In the genomic region with DNA sequence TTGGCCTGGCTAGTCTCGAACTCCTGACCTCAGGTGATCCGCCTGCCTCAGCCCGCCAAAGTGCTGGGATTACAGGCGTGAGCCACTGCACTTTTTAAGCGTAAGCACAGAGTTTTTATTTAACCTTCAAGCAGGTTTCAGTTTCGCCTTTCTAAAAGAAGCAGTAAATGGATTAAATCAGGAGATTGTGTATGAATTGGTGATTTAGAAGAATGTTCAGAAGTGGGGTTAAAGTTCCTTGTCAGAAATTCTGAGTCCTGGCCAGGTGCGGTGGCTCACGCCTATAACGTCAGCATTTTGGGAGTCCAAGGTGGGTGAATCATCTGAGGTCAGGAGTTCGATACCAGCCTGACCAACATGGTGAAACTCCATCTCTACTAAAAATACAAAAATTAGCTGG, we compare ENCODE assay signal across 1 cellular context.
TF ChIP-seq lines count a peak whose summit lies in the region.

No MANE protein-coding gene starts in this region.

TF ChIP-seq in HCT116, 20 proteins besides CTCF, POLR2A, EP300 and RAD21 (continued from another document):
- TF ChIP-seq EGR1 (IDR thresholded peaks at IDR 0.05; ENCODE audit: low read depth) (no peak), TCF7L2 (IDR thresholded peaks at IDR 0.05; ENCODE audit: borderline replicate concordance, extremely low read depth, insufficient read depth, insufficient read length) (no peak), SIN3A (IDR thresholded peaks at IDR 0.05; ENCODE audit: low read depth) (no peak), ZBTB33 (IDR thresholded peaks at IDR 0.05; ENCODE audit: extremely low read depth, insufficient replicate concordance, low read length) (no peak), YY1 (IDR thresholded peaks at IDR 0.05; ENCODE audit: extremely low read depth, insufficient replicate concordance, low read depth, low read length) (no peak), REST (IDR thresholded peaks at IDR 0.05; ENCODE audit: low read depth) (no peak), ELF1 (IDR thresholded peaks at IDR 0.05; ENCODE audit: borderline replicate concordance, low read depth) (no peak), EZH2 (IDR thresholded peaks at IDR 0.05) (no peak), EZH2phosphoT487 (IDR thresholded peaks at IDR 0.05; ENCODE audit: borderline replicate concordance) (no peak)
